22 cellular contexts compared by ENCODE assay signal in genomic region chr21:45162809-45163208, GRCh38.
"Had no signal": no experiment of that assay in that cellular context is flagged by ENCODE, and none has a peak within 500 bp of the region (broad histone marks: within the 10 kb centered on the region; RNA-seq: fewer than 3 reads in every experiment).

No MANE protein-coding gene starts in this region.

- H3K9me3 ChIP-seq: breast epithelium, heart right ventricle, SK-N-SH, thoracic aorta, upper lobe of right lung had no signal

- H3K4me3 Mint-ChIP-seq: activated CD8-positive, alpha-beta T cell treated with anti-CD3 and anti-CD28 coated beads, Interleukin-2, amount 10 ng/mL, durations not matched to agents 7 days and 5 days; activated naive CD8-positive, alpha-beta T cell treated with anti-CD3 and anti-CD28 coated beads, Interleukin-2, amount 10 ng/mL, durations not matched to agents 7 days and 5 days; activated T-cell treated with anti-CD3 and anti-CD28 coated beads, Interleukin-2, amount 50 U/mL, for 24 hours had no signal

- H3K27ac Mint-ChIP-seq: activated CD8-positive, alpha-beta T cell treated with anti-CD3 and anti-CD28 coated beads, Interleukin-2, amount 10 ng/mL, durations not matched to agents 7 days and 5 days; activated naive CD8-positive, alpha-beta T cell treated with anti-CD3 and anti-CD28 coated beads, Interleukin-2, amount 10 ng/mL, durations not matched to agents 7 days and 5 days; activated T-cell treated with anti-CD3 and anti-CD28 coated beads, Interleukin-2, amount 50 U/mL, for 24 hours had no signal

- H3K27me3 Mint-ChIP-seq: activated naive CD8-positive, alpha-beta T cell treated with anti-CD3 and anti-CD28 coated beads, Interleukin-2, amount 10 ng/mL, durations not matched to agents 7 days and 5 days; activated T-cell treated with anti-CD3 and anti-CD28 coated beads, Interleukin-2, amount 50 U/mL, for 24 hours had no signal

- H3K9ac ChIP-seq: SK-N-SH had no signal

- H3K4me3 ChIP-seq: breast epithelium, heart right ventricle, thoracic aorta, upper lobe of right lung had no signal

- H3K27me3 ChIP-seq: breast epithelium, heart right ventricle, upper lobe of right lung had no signal

- H3K4me2 ChIP-seq: SK-N-SH had no signal

- H3K9me3 Mint-ChIP-seq: activated naive CD8-positive, alpha-beta T cell treated with anti-CD3 and anti-CD28 coated beads, Interleukin-2, amount 10 ng/mL, durations not matched to agents 7 days and 5 days; activated T-cell treated with anti-CD3 and anti-CD28 coated beads, Interleukin-2, amount 50 U/mL, for 24 hours had no signal

- DNase-seq: activated CD4-positive, alpha-beta T cell treated with anti-CD3 and anti-CD28 coated beads for 1 hour; activated CD4-positive, alpha-beta T cell treated with anti-CD3 and anti-CD28 coated beads, Interleukin-2, amount 50 U/mL, for 1 hour; activated CD8-positive, alpha-beta T cell treated with anti-CD3 and anti-CD28 coated beads, Interleukin-2, amount 10 ng/mL, durations not matched to agents 7 days and 5 days; activated naive CD4-positive, alpha-beta T cell treated with Interleukin-2 at 50 U/mL for 16 hours; activated naive CD8-positive, alpha-beta T cell treated with anti-CD3 and anti-CD28 coated beads, Interleukin-2, amount 10 ng/mL, durations not matched to agents 7 days and 5 days; activated T-cell treated with anti-CD3 and anti-CD28 coated beads, Interleukin-2, amount 50 U/mL, for 24 hours; amniotic stem cell; cortex of kidney; heart right ventricle; islet precursor cell; left colon; mesenchymal stem cell; occipital lobe; right cardiac atrium; SK-N-SH; small intestine; stimulated activated CD4-positive, alpha-beta T cell treated with anti-CD3 and anti-CD28 coated beads, Interleukin-15, amount 100 ng/mL, for 24 hours; stimulated activated naive CD4-positive, alpha-beta T cell; upper lobe of right lung; WERI-Rb-1 had no signal

- H3K36me3 ChIP-seq: breast epithelium, WERI-Rb-1 had no signal

- H3K4me1 Mint-ChIP-seq: activated naive CD8-positive, alpha-beta T cell treated with anti-CD3 and anti-CD28 coated beads, Interleukin-2, amount 10 ng/mL, durations not matched to agents 7 days and 5 days had no signal

- ATAC-seq: activated CD8-positive, alpha-beta T cell treated with anti-CD3 and anti-CD28 coated beads, Interleukin-2, amount 10 ng/mL, durations not matched to agents 7 days and 5 days; left colon; upper lobe of right lung had no signal
